In the genomic region with DNA sequence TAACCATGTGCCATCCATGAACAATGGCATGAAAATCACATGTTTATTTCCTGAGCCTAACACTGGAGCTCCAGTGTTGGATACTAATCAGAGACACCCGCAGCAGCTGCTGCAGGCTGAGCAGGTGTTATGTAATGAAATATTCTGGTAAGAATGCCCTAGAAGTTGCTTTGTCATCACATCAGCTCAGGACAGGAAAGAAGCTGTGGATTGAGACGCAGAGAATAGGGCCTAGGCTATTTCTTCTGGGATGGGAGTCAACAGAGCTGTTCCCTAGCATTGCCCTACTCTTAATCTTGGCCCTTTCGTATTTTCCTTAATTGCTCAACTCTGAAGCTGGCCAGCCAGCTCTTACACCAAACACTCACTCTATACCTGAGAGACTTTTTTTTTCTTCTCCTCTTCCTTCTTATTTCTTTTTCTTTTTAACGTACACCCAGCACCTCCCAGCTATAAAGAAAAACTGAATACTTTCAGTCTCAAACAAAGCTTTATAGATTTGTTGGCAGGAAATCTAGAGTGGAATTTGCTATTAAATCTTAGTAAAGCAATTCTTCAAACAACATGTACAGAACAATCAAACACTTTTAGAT, we compare ENCODE assay signal across 22 cellular contexts. TPM values are rescaled to one million over a fixed set of nuclear protein-coding genes. Genes with fewer than 3 reads are reported as not detected.
DNase-seq lines count a peak whose midpoint lies in the region; ATAC-seq and TF ChIP-seq lines count a peak whose summit lies in the region.
"Had no signal": no experiment of that assay in that cellular context is flagged by ENCODE, and none has a peak within 500 bp of the region (broad histone marks: within the 10 kb centered on the region; RNA-seq: fewer than 3 reads in every experiment).

No MANE protein-coding gene starts in this region.

- no peaks in the 10 kb centered on the region for H3K9me3 ChIP-seq in colonic mucosa
- H3K9me3 ChIP-seq: heart right ventricle had no signal

- H3K27me3 Mint-ChIP-seq in nephron (ENCODE audit: low read depth) = peaks cover 5% of the 10 kb centered on the region
- peaks cover 8 to 23% (median 15%) of the 10 kb centered on the region in 5 donors for H3K27me3 Mint-ChIP-seq in naive thymus-derived CD8-positive, alpha-beta T cell
- peaks cover 24% of the 10 kb centered on the region for H3K27me3 Mint-ChIP-seq in activated T-helper 17 cell treated with anti-CD3 and anti-CD28 coated beads, Interleukin-2, amount 50 U/mL, for 72 hours
- H3K27me3 Mint-ChIP-seq: type B pancreatic cell had no signal

- no peaks in the 10 kb centered on the region for H3K4me1 ChIP-seq in colonic mucosa
- H3K4me1 ChIP-seq: heart right ventricle had no signal

- peaks cover 29% of the 10 kb centered on the region for H3K4me1 Mint-ChIP-seq in nephron
- no peaks in the 10 kb centered on the region for H3K4me1 Mint-ChIP-seq in naive thymus-derived CD8-positive, alpha-beta T cell
- H3K4me1 Mint-ChIP-seq in activated T-helper 17 cell treated with anti-CD3 and anti-CD28 coated beads, Interleukin-2, amount 50 U/mL, for 72 hours = no peaks in the 10 kb centered on the region
- H3K4me1 Mint-ChIP-seq: activated CD4-positive, alpha-beta memory T cell treated with anti-CD3 and anti-CD28 coated beads, Interleukin-2, amount 10 ng/mL, durations not matched to agents 7 days and 5 days; immature natural killer cell; memory B cell had no signal

- POLR2A ChIA-PET in naive thymus-derived CD8-positive, alpha-beta T cell (lab: Charles Lee) = no interaction called here

- no peaks in the 10 kb centered on the region for H3K9me3 Mint-ChIP-seq in nephron
- no peaks in the 10 kb centered on the region for H3K9me3 Mint-ChIP-seq in naive thymus-derived CD8-positive, alpha-beta T cell
- H3K9me3 Mint-ChIP-seq in activated T-helper 17 cell treated with anti-CD3 and anti-CD28 coated beads, Interleukin-2, amount 50 U/mL, for 72 hours = no peaks in the 10 kb centered on the region
- H3K9me3 Mint-ChIP-seq: activated CD4-positive, alpha-beta memory T cell treated with anti-CD3 and anti-CD28 coated beads, Interleukin-2, amount 10 ng/mL, durations not matched to agents 7 days and 5 days; activated T-cell treated with anti-CD3 and anti-CD28 coated beads, Interleukin-2, amount 50 U/mL, for 24 hours; CD8-positive, alpha-beta T cell; immature natural killer cell; memory B cell; type B pancreatic cell had no signal

- intact Hi-C loops in colonic mucosa (cut with DNase I) (no loop called here), cardiac septum (cut with DNase I) (no loop called here)

- H3K27me3 ChIP-seq in colonic mucosa = no peaks in the 10 kb centered on the region

- peak overlapping the region; percentile 12 to 76 (median 46) for H3K27ac Mint-ChIP-seq in nephron
- no peak overlapping the region for H3K27ac Mint-ChIP-seq in naive thymus-derived CD8-positive, alpha-beta T cell
- no peak overlapping the region for H3K27ac Mint-ChIP-seq in activated T-helper 17 cell treated with anti-CD3 and anti-CD28 coated beads, Interleukin-2, amount 50 U/mL, for 72 hours
- H3K27ac Mint-ChIP-seq: activated CD4-positive, alpha-beta memory T cell treated with anti-CD3 and anti-CD28 coated beads, Interleukin-2, amount 10 ng/mL, durations not matched to agents 7 days and 5 days; activated T-cell treated with anti-CD3 and anti-CD28 coated beads, Interleukin-2, amount 50 U/mL, for 24 hours; CD8-positive, alpha-beta T cell; immature natural killer cell; memory B cell; type B pancreatic cell had no signal

- no peak overlapping the region for H3K4me3 Mint-ChIP-seq in nephron
- H3K4me3 Mint-ChIP-seq in naive thymus-derived CD8-positive, alpha-beta T cell = no peak overlapping the region
- H3K4me3 Mint-ChIP-seq in activated T-helper 17 cell treated with anti-CD3 and anti-CD28 coated beads, Interleukin-2, amount 50 U/mL, for 72 hours = no peak overlapping the region
- H3K4me3 Mint-ChIP-seq: activated CD4-positive, alpha-beta memory T cell treated with anti-CD3 and anti-CD28 coated beads, Interleukin-2, amount 10 ng/mL, durations not matched to agents 7 days and 5 days; activated T-cell treated with anti-CD3 and anti-CD28 coated beads, Interleukin-2, amount 50 U/mL, for 24 hours; CD8-positive, alpha-beta T cell; immature natural killer cell; memory B cell; type B pancreatic cell had no signal

- TF ChIP-seq CTCF in colonic mucosa (IDR thresholded peaks at IDR 0.05) (no peak), nephron (IDR thresholded peaks at IDR 0.05; ENCODE audit: unreplicated experiment in 3 of 3) (no peak)

- no peak for ATAC-seq in GM21423 (IDR thresholded peaks at IDR 0.05; ENCODE audit: unreplicated experiment)
- ATAC-seq in naive thymus-derived CD8-positive, alpha-beta T cell = no peak
- ATAC-seq in activated T-helper 17 cell treated with anti-CD3 and anti-CD28 coated beads, Interleukin-2, amount 50 U/mL, for 72 hours (replicated peaks) = no peak
- ATAC-seq: CD8-positive, alpha-beta T cell; heart right ventricle; Right ventricle myocardium inferior had no signal

- no peak overlapping the region for H3K4me3 ChIP-seq in colonic mucosa
- H3K4me3 ChIP-seq: heart right ventricle had no signal

- DNase-seq in DMS53 (lab: John Stamatoyannopoulos, UW) (peak; percentile 89), NCI-H2196 (lab: John Stamatoyannopoulos, UW; ENCODE audit: unreplicated experiment) (peak; percentile 38), colonic mucosa (no peak), cardiac septum (ENCODE audit: low spot score) (no peak)
- no peak for DNase-seq in naive thymus-derived CD8-positive, alpha-beta T cell
- DNase-seq: activated CD4-positive, alpha-beta memory T cell treated with anti-CD3 and anti-CD28 coated beads, Interleukin-2, amount 10 ng/mL, durations not matched to agents 7 days and 5 days; activated naive CD4-positive, alpha-beta T cell treated with anti-CD3 and anti-CD28 coated beads, Interleukin-2, amount 50 U/mL, for 16 hours; activated T-cell treated with anti-CD3 and anti-CD28 coated beads, Interleukin-2, amount 50 U/mL, for 24 hours; CD8-positive, alpha-beta T cell; heart right ventricle; immature natural killer cell; NCI-H226; stimulated activated naive CD4-positive, alpha-beta T cell; WERI-Rb-1 had no signal

- peak overlapping the region; percentile 8 for H3K27ac ChIP-seq in colonic mucosa
- H3K27ac ChIP-seq: heart right ventricle, WERI-Rb-1 had no signal

- H3K36me3 Mint-ChIP-seq in nephron (ENCODE audit: low read depth) = no peaks in the 10 kb centered on the region
- no peaks in the 10 kb centered on the region for H3K36me3 Mint-ChIP-seq in naive thymus-derived CD8-positive, alpha-beta T cell
- H3K36me3 Mint-ChIP-seq in activated T-helper 17 cell treated with anti-CD3 and anti-CD28 coated beads, Interleukin-2, amount 50 U/mL, for 72 hours (ENCODE audit: low read depth) = no peaks in the 10 kb centered on the region
- H3K36me3 Mint-ChIP-seq: CD8-positive, alpha-beta T cell; immature natural killer cell; memory B cell; type B pancreatic cell had no signal

- H3K36me3 ChIP-seq in colonic mucosa = no peaks in the 10 kb centered on the region
- H3K36me3 ChIP-seq: heart right ventricle, WERI-Rb-1 had no signal

- peak overlapping the region in 1 of 2 donors; percentile 38 for H3K9ac ChIP-seq in colonic mucosa (ENCODE audit: low read depth in 2 of 2, low read length in 2 of 2)

RNA-seq across cellular contexts. Expression of a gene that starts 31.9 kb away (rescaled TPM):
- 1 to 10 TPM; 1.4 to 4.7 TPM for total RNA-seq in colonic mucosa
- total RNA-seq in cardiac septum = 0.08 TPM
- not detected for total RNA-seq in naive thymus-derived CD8-positive, alpha-beta T cell
- polyA plus RNA-seq in naive thymus-derived CD8-positive, alpha-beta T cell = not detected
- total RNA-seq in activated T-helper 17 cell treated with anti-CD3 and anti-CD28 coated beads, Interleukin-2, amount 50 U/mL, for 72 hours = not detected
- total RNA-seq: activated CD4-positive, alpha-beta memory T cell treated with anti-CD3 and anti-CD28 coated beads, Interleukin-2, amount 10 ng/mL, durations not matched to agents 7 days and 5 days; CD8-positive, alpha-beta T cell; H4; T-helper 1 cell treated with Interleukin-12 subunit alpha and Interleukin-12 subunit beta and Interleukin-4 antibody, amounts not matched to agents 30 ng/mL and 1 ng/mL, for 36 hours had no signal
- polyA plus RNA-seq: immature natural killer cell had no signal

Comparison
In these comparisons a context has a peak if more than half of its experiments do, and no peak if none do; other contexts are left out.
1. DNase-seq: peak in DMS53 (single experiment) and NCI-H2196 (single experiment); none in colonic mucosa (single experiment), cardiac septum (single experiment) and naive thymus-derived CD8-positive, alpha-beta T cell (0 of 10).
2. H3K27ac Mint-ChIP-seq: peak in nephron (3 of 3); none in naive thymus-derived CD8-positive, alpha-beta T cell (0 of 10) and activated T-helper 17 cell treated with anti-CD3 and anti-CD28 coated beads, Interleukin-2, amount 50 U/mL, for 72 hours (single experiment).